In genomic region chr7:149460493-149461330, GRCh38 we compare ENCODE assay signal across 7 cellular contexts. TPM values are rescaled to one million over a fixed set of nuclear protein-coding genes. Genes with fewer than 3 reads are reported as not detected.
DNase-seq lines count a peak whose midpoint lies in the region; ATAC-seq, FAIRE-seq and TF ChIP-seq lines count a peak whose summit lies in the region.

TSS of gene ZNF777 (minus strand) at chr7:149461062. CDS start at chr7:149456022, 5,040 bp downstream.

- in situ Hi-C loops in GM12878 (cut with MboI): no loop called here

- no peaks in the 10 kb centered on the region for H4K20me1 ChIP-seq in GM12878 (ENCODE audit: control insufficient read depth, insufficient read depth)

- TF ChIP-seq CTCF in GM12878 (IDR thresholded peaks at IDR 0.05 in 2 of 3, conservative IDR thresholded peaks at IDR 0.05 in 1 of 3; ENCODE audit: control insufficient read depth in 2 of 3, extremely low read depth in 1 of 3, insufficient read depth in 1 of 3, low read depth in 3 of 3, low read length in 3 of 3): peak; percentile 47 to 66 (median 61); a peak in 5 of 6 replicates

- H3K27me3 ChIP-seq in GM12878 (replicated peaks in 1 of 2; ENCODE audit: control insufficient read depth in 2 of 2, insufficient read depth in 2 of 2, low read length in 1 of 2) (no peaks in the 10 kb centered on the region), iPS DF 6.9 (ENCODE audit: control insufficient read depth, insufficient read depth, low read length) (peaks cover 8% of the 10 kb centered on the region; the same call in 1 of the 2 replicates)

- TF ChIP-seq RAD21 in GM12878 (IDR thresholded peaks at IDR 0.05; ENCODE audit: insufficient read depth, low read depth, low read length): no peak

- WGBS in GM12878 (ENCODE audit: insufficient coverage, insufficient replicate concordance, low lambda C conversion rate, missing lambda C conversion rate): 2% methylated on average over 61 of the region's 64 CpGs
- no CpG with 5 or more reads among the region's 64 CpGs for WGBS in iPS DF 6.9 (ENCODE audit: insufficient coverage, insufficient read length)

- FAIRE-seq in GM12878 (lab: Jason Lieb, UNC): no peak

- no peaks in the 10 kb centered on the region; the same call in 2 of the 3 replicates for H3K9me3 ChIP-seq in GM12878 (replicated peaks; ENCODE audit: control insufficient read depth, insufficient read depth, low read length)
- H3K9me3 ChIP-seq in iPS DF 6.9 (ENCODE audit: control insufficient read depth, insufficient read depth, low read length): no peaks in the 10 kb centered on the region; the same call in 1 of the 2 replicates

- H3K79me2 ChIP-seq in GM12878 (ENCODE audit: control insufficient read depth, insufficient read depth, low read length): peaks cover 12% of the 10 kb centered on the region

- H3K36me3 ChIP-seq in GM12878 (ENCODE audit: control insufficient read depth in 2 of 2, insufficient read depth in 2 of 2, low read length in 1 of 2): no peaks in the 10 kb centered on the region; a peak in 1 of 4 replicates
- no peaks in the 10 kb centered on the region for H3K36me3 ChIP-seq in iPS DF 6.9 (ENCODE audit: control insufficient read depth, insufficient read depth, low read length)

- TF ChIP-seq POLR2A in GM12878 (IDR thresholded peaks at IDR 0.05; ENCODE audit: low read depth, low read length): peak; percentile 83

- RAD21 ChIA-PET in GM12878 (lab: Charles Lee; ENCODE audit: unreplicated experiment): interaction anchor here (0.6 to 1.5 kb wide), 4 partner anchors 138 to 199 kb away, joined by 3 to 6 read pairs (median 3); partner anchors contain the start of gene ZNF783

- POLR2A ChIA-PET in GM12878 (lab: Charles Lee): no interaction called here

- H3K4me1 ChIP-seq in GM12878 (ENCODE audit: control insufficient read depth, insufficient read depth, low read length) (0 out of 2 replicates have a peak, but pooled peaks cover 6% of the 10 kb centered on the region), iPS DF 6.9 (ENCODE audit: control insufficient read depth, insufficient read depth, low read length) (no peaks in the 10 kb centered on the region; the same call in 1 of the 2 replicates)

- CTCF ChIA-PET in GM12878 (lab: Yijun Ruan, JAX): interaction anchor here (0.6 to 2.4 kb wide), 8 partner anchors 15 to 201 kb away, joined by 3 to 8 read pairs (median 5); no protein-coding TSS in a partner anchor

- no TSS peak for BruUV-seq in GM12878 (replicated peaks; lab: Mats Ljungman, UMichigan)

- DNase-seq in NCI-H146 treated with DMSO at 0.1 percent for 48 hours (lab: John Stamatoyannopoulos, UW; ENCODE audit: unreplicated experiment) (peak; percentile 52), T1000 (lab: John Stamatoyannopoulos, UW) (peak; percentile 62), GM12878 (ENCODE audit: low read depth, low spot score) (peak; percentile 34), iPS DF 6.9 (ENCODE audit: low read depth, low spot score) (peak; percentile 52), skeletal muscle cell (ENCODE audit: low read depth) (peak; percentile 59)

- intact Hi-C loops in GM12878 (cut with micrococcal nuclease; ENCODE audit: unreplicated experiment): loop anchor here (2.0 kb wide), 1 partner anchor 36 kb away; the partner anchor contains the start of gene ZNF746

- H3K4me2 ChIP-seq in GM12878 (ENCODE audit: control insufficient read depth, insufficient read depth): peak within 1 kb of the TSS; percentile 85

- H2AFZ ChIP-seq in GM12878 (ENCODE audit: control insufficient read depth, low read depth, low read length): peak within 1 kb of the TSS; percentile 94

- H3K27ac ChIP-seq in GM12878 (ENCODE audit: control insufficient read depth, insufficient read depth): peak within 1 kb of the TSS; percentile 54
- H3K27ac ChIP-seq in iPS DF 6.9 (ENCODE audit: low read length): no peak within 1 kb of the TSS

- SMC1A ChIA-PET in GM12878 (lab: Charles Lee; ENCODE audit: uncharacterized antibody, unreplicated experiment): interaction anchor here (1.2 to 1.3 kb wide), 2 partner anchors 75 to 256 kb away, joined by 3 read pairs; no protein-coding TSS in a partner anchor

- H3K9ac ChIP-seq in GM12878 (ENCODE audit: control insufficient read depth, insufficient read depth, low read length): peak within 1 kb of the TSS; percentile 79

- H3K4me3 ChIP-seq in GM12878 (peak within 1 kb of the TSS; percentile 73), iPS DF 6.9 (ENCODE audit: low read length) (peak within 1 kb of the TSS; percentile 61), skeletal muscle cell (ENCODE audit: low read depth, low read length) (peak within 1 kb of the TSS; percentile 73)

- no peak for TF ChIP-seq EP300 in GM12878 (IDR thresholded peaks at IDR 0.05; ENCODE audit: borderline replicate concordance in 1 of 2, control insufficient read depth in 1 of 2, low read depth in 2 of 2, low read length in 2 of 2)

- ATAC-seq in GM18499 (IDR thresholded peaks at IDR 0.05; ENCODE audit: insufficient read depth, unreplicated experiment): peak; percentile 90
- peak; percentile 94 for ATAC-seq in HG02852 (IDR thresholded peaks at IDR 0.05; ENCODE audit: unreplicated experiment)
- peak; percentile 99 for ATAC-seq in GM12878

TF ChIP-seq in GM12878, 131 proteins besides CTCF, POLR2A, EP300 and RAD21 (continues in another document):
- no peak for TF ChIP-seq KAT2A (conservative IDR thresholded peaks at IDR 0.05; ENCODE audit: control insufficient read depth, low read depth, low read length)
- no peak for TF ChIP-seq JUND (IDR thresholded peaks at IDR 0.05; ENCODE audit: low read depth, low read length)
- peak; percentile 42; the same call in 1 of the 2 replicates for TF ChIP-seq CHD2 (IDR thresholded peaks at IDR 0.05; ENCODE audit: borderline replicate concordance, low read depth, low read length)
- TF ChIP-seq FOS (IDR thresholded peaks at IDR 0.05; ENCODE audit: borderline replicate concordance, extremely low read depth, insufficient read length): no peak
- TF ChIP-seq SMARCA5 (IDR thresholded peaks at IDR 0.05): 0 out of 2 replicates have a peak, but pooled peaks have one; percentile 84
- no peak; the same call in 1 of the 2 replicates for TF ChIP-seq SIN3A (IDR thresholded peaks at IDR 0.05; ENCODE audit: low read depth, low read length)
- no peak for TF ChIP-seq TCF7 (IDR thresholded peaks at IDR 0.05; ENCODE audit: borderline replicate concordance)
- TF ChIP-seq ZNF687 (IDR thresholded peaks at IDR 0.05): 0 out of 2 replicates have a peak, but pooled peaks have one; percentile 17
- peak; percentile 23; the same call in 1 of the 2 replicates for TF ChIP-seq NR2C1 (IDR thresholded peaks at IDR 0.05)
- TF ChIP-seq MEF2A (IDR thresholded peaks at IDR 0.05; ENCODE audit: insufficient read depth, low read depth, low read length): no peak
- no peak for TF ChIP-seq FOXM1 (IDR thresholded peaks at IDR 0.05; ENCODE audit: low read depth, low read length)
- no peak for TF ChIP-seq NRF1 (conservative IDR thresholded peaks at IDR 0.05; ENCODE audit: low read depth, low read length)
- TF ChIP-seq STAT3 (IDR thresholded peaks at IDR 0.05; ENCODE audit: low read depth, low read length): no peak
- TF ChIP-seq ZNF207 (IDR thresholded peaks at IDR 0.05; ENCODE audit: borderline replicate concordance): peak; percentile 81
- no peak for TF ChIP-seq SRF (IDR thresholded peaks at IDR 0.05; ENCODE audit: low read depth in 2 of 2, low read length in 2 of 2)
- TF ChIP-seq NFIC (IDR thresholded peaks at IDR 0.05; ENCODE audit: low read depth, low read length): no peak

RNA-seq across cellular contexts. Expression of gene ZNF777, which starts in this region (rescaled TPM):
- total RNA-seq in GM12878 (2013; cell fraction: nucleolus; rRNA removed): 4.1 and 5.4 TPM in 2 replicates
- total RNA-seq in GM12878 (2014; rRNA removed) (5.3 and 7.3 TPM in 2 replicates), GM12878 (2014; rRNA removed; fragmentation: Illumina TruSeq; extraction: Trizol) (3.7 and 4.3 TPM in 2 replicates), GM12878 (2021) (13.9 and 16.0 TPM in 2 replicates)
- 2.7 TPM for polyA plus RNA-seq in GM12878 (2011; ENCODE audit: low read depth)
- polyA plus RNA-seq in GM12878 (2011; rRNA removed) (1.2 and 3.1 TPM in 2 replicates), GM12878 (2014; fragmentation: Illumina TruSeq; extraction: Trizol) (2.9 and 6.2 TPM in 2 replicates), GM12878 (2014; fragmentation: Nextera tagmentation; extraction: Ambion mirVana) (under 1 TPM; 0.03 to 0.13 TPM), GM12878 (2014; rRNA removed) (10.2 and 10.3 TPM in 2 replicates), GM12878 (2016; fragmentation: Nextera tagmentation; extraction: Ambion mirVana) (1 to 10 TPM in 1 of 2 experiments, under 1 TPM in 1; 0.24 to 2.4 TPM)
- 4.1 and 5.7 TPM in 2 replicates for polyA plus RNA-seq in GM12878 (2011; cell fraction: cytosol; rRNA removed)
- 3.1 and 4.1 TPM in 2 replicates for polyA plus RNA-seq in GM12878 (2011; cell fraction: nucleus; rRNA removed)
- 7.0 and 7.8 TPM in 2 replicates for polyA plus RNA-seq in GM12878 (2012)
- polyA minus RNA-seq in GM12878 (2011; rRNA and poly(A)+ RNA removed): 2.8 and 7.4 TPM in 2 replicates
- 2.5 and 3.3 TPM in 2 replicates for polyA minus RNA-seq in GM12878 (2011; cell fraction: cytosol; rRNA and poly(A)+ RNA removed)
- 1.5 and 3.7 TPM in 2 replicates for polyA minus RNA-seq in GM12878 (2011; cell fraction: nucleus; rRNA and poly(A)+ RNA removed)
